ENCODE assay signal across 9 cellular contexts in the genomic region with DNA sequence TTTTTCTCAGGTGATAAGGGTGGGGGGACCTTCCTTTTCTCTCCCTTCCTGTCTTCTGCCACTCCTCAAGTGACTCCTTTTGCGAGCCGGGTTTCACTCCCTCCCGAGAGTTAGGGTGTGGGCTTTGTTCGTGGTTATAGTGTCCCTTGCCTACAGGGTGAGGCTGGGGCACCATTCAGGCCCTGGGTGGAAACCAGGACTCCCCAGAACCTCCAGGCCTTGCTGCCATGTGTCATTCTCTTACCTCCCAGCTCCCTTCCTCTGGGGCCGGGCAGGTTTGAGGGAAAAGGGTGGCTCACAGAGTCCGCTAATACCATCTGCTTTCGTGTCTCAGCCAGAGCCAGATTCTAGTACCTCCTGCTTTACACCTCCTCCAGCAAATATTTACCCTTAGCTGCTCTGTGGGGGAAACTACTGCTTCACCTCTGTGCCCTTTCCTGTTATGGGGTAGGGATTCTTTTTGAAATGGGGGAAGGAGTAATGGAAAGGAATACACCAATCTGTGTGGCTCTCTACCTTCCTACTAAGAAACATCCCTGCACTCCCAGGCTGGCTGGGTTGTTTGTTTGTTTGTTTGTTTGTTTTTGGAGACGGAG. TPM values are rescaled to one million over a fixed set of nuclear protein-coding genes. Genes with fewer than 3 reads are reported as not detected.
DNase-seq lines count a peak whose midpoint lies in the region; ATAC-seq, FAIRE-seq and TF ChIP-seq lines count a peak whose summit lies in the region.
"Had no signal": no experiment of that assay in that cellular context is flagged by ENCODE, and none has a peak within 500 bp of the region (broad histone marks: within the 10 kb centered on the region; RNA-seq: fewer than 3 reads in every experiment).

No MANE protein-coding gene starts in this region.

- FAIRE-seq in bronchial epithelial cell (lab: Jason Lieb, UNC): no peak

- ATAC-seq in HG02759 (IDR thresholded peaks at IDR 0.05; ENCODE audit: unreplicated experiment): no peak

- H3K36me3 ChIP-seq in bronchial epithelial cell (ENCODE audit: control insufficient read depth, insufficient read depth, low read length) (peaks cover 6% of the 10 kb centered on the region), mucosa of stomach (ENCODE audit: control insufficient read depth, insufficient read depth, low read length) (no peaks in the 10 kb centered on the region)

- TF ChIP-seq CTCF in AG09309 (IDR thresholded peaks at IDR 0.05; ENCODE audit: control insufficient read depth, insufficient read depth, low read depth, low read length, missing control alignments) (no peak), LNCaP clone FGC (IDR thresholded peaks at IDR 0.05; ENCODE audit: control insufficient read depth, extremely low read depth, insufficient read depth) (no peak), bronchial epithelial cell (IDR thresholded peaks at IDR 0.05; ENCODE audit: insufficient read depth, low read length, severe bottlenecking) (no peak)

- peak overlapping the region; percentile 100 for H3K9ac ChIP-seq in mucosa of stomach (ENCODE audit: low read length)

- H3K4me3 ChIP-seq in AG09309 (ENCODE audit: control insufficient read depth, low read depth, low read length) (peak overlapping the region; percentile 91), LNCaP clone FGC (ENCODE audit: low read depth, low read length) (peak overlapping the region; percentile 100), bronchial epithelial cell (ENCODE audit: low read depth, low read length) (peak overlapping the region; percentile 99), mucosa of stomach (ENCODE audit: low read length) (peak overlapping the region; percentile 62)

- H3K4me1 ChIP-seq in mucosa of stomach (ENCODE audit: control insufficient read depth, insufficient read depth, low read length): peaks cover 66% of the 10 kb centered on the region

- DNase-seq in AG09309 (ENCODE audit: low read depth) (no peak), LNCaP clone FGC (ENCODE audit: low read depth) (no peak), bronchial epithelial cell (ENCODE audit: low read depth) (peak; percentile 51), NCI-H1436 (lab: John Stamatoyannopoulos, UW) (no peak), NCI-H1092 treated with DMSO at 0.1 percent for 48 hours (lab: John Stamatoyannopoulos, UW) (no peak), HK-2 (ENCODE audit: unreplicated experiment) (no peak)
- DNase-seq: central memory CD4-positive, alpha-beta T cell had no signal

- no peaks in the 10 kb centered on the region for H3K27me3 ChIP-seq in bronchial epithelial cell (ENCODE audit: control insufficient read depth, insufficient read depth, low read length)
- H3K27me3 ChIP-seq in mucosa of stomach (ENCODE audit: control insufficient read depth, insufficient read depth, low read length): no peaks in the 10 kb centered on the region

- no peaks in the 10 kb centered on the region for H3K9me3 ChIP-seq in mucosa of stomach (ENCODE audit: control insufficient read depth, low read length)

RNA-seq across cellular contexts. Expression of a gene that starts 2.8 kb away (rescaled TPM):
- total RNA-seq in bronchial epithelial cell: 130 and 135 TPM in 2 replicates

RNA-seq across cellular contexts. Expression of a gene that starts 31.3 kb away (rescaled TPM):
- total RNA-seq in bronchial epithelial cell: 262 and 374 TPM in 2 replicates

RNA-seq across cellular contexts. Expression of a gene that starts 32.5 kb away (rescaled TPM):
- not detected in 2 replicates for total RNA-seq in bronchial epithelial cell
